Comparison of ENCODE assay signal across 8 cellular contexts in genomic region chr1:26697978-26698849, GRCh38. TPM values are rescaled to one million over a fixed set of nuclear protein-coding genes. Genes with fewer than 3 reads are reported as not detected.
DNase-seq lines count a peak whose midpoint lies in the region; ATAC-seq and TF ChIP-seq lines count a peak whose summit lies in the region.

No MANE protein-coding gene starts in this region.

- no peaks in the 10 kb centered on the region for H3K36me3 ChIP-seq in upper lobe of left lung

- peaks cover 11% of the 10 kb centered on the region for H3K36me3 Mint-ChIP-seq in activated CD4-positive, alpha-beta T cell treated with anti-CD3 and anti-CD28 coated beads, Interleukin-2, amount 10 ng/mL, durations not matched to agents 24 days and 14 days (ENCODE audit: low read depth)

- whole genome bisulfite sequencing in upper lobe of left lung, 2 donors, result 0 to 1% methylated on average over 7 to 8 of the region's 8 CpGs

- DNase-seq in Caki2 (ENCODE audit: low read depth) (peak; percentile 80), HFF-Myc (ENCODE audit: extremely low read depth, low read depth) (peak; percentile 85), NCI-H510A treated with DMSO at 0.1 percent for 48 hours (lab: John Stamatoyannopoulos, UW) (peak; percentile 91), epithelial cell of esophagus (ENCODE audit: low read depth) (peak; percentile 97), midbrain (lab: John Stamatoyannopoulos, UW) (peak; percentile 79), upper lobe of left lung (peak; percentile 59 to 68)
- peak; percentile 83 for DNase-seq in activated CD4-positive, alpha-beta T cell treated with anti-CD3 and anti-CD28 coated beads, Interleukin-2, amount 10 ng/mL, durations not matched to agents 24 days and 14 days

- intact Hi-C loops in activated CD4-positive, alpha-beta T cell treated with anti-CD3 and anti-CD28 coated beads, Interleukin-2, amount 10 ng/mL, durations not matched to agents 24 days and 14 days (cut with micrococcal nuclease), result loop anchor here (1.0 kb wide), 1 partner anchor 46 kb away; no protein-coding TSS in a partner anchor

- H3K9me3 ChIP-seq in upper lobe of left lung, result no peaks in the 10 kb centered on the region

- peak in 2 of 4 donors; percentile 52 to 69 for TF ChIP-seq POLR2A in upper lobe of left lung (IDR thresholded peaks at IDR 0.05)

- no peak for TF ChIP-seq EP300 in upper lobe of left lung (IDR thresholded peaks at IDR 0.05)

- H3K4me1 Mint-ChIP-seq in activated CD4-positive, alpha-beta T cell treated with anti-CD3 and anti-CD28 coated beads, Interleukin-2, amount 10 ng/mL, durations not matched to agents 24 days and 14 days, result peaks cover 17% of the 10 kb centered on the region

- ATAC-seq in upper lobe of left lung (ENCODE audit: low FRiP score in 2 of 2) (peak; percentile 64 to 65), GM18498 (IDR thresholded peaks at IDR 0.05; ENCODE audit: unreplicated experiment) (no peak)

- TF ChIP-seq CTCF in HFF-Myc (IDR thresholded peaks at IDR 0.05; ENCODE audit: low read depth, low read length, missing control alignments), result no peak
- TF ChIP-seq CTCF in epithelial cell of esophagus (IDR thresholded peaks at IDR 0.05; ENCODE audit: insufficient read depth, low read depth, low read length, missing control alignments), result no peak
- TF ChIP-seq CTCF in upper lobe of left lung (IDR thresholded peaks at IDR 0.05), result no peak

- H3K27ac ChIP-seq in upper lobe of left lung, result peak overlapping the region; percentile 96 to 100 (median 97)

- H3K9me3 Mint-ChIP-seq in activated CD4-positive, alpha-beta T cell treated with anti-CD3 and anti-CD28 coated beads, Interleukin-2, amount 10 ng/mL, durations not matched to agents 24 days and 14 days, result no peaks in the 10 kb centered on the region

- H3K27me3 ChIP-seq in upper lobe of left lung, result peaks cover 0 to 2% (median 0%) of the 10 kb centered on the region in 4 donors

- H3K4me3 Mint-ChIP-seq in activated CD4-positive, alpha-beta T cell treated with anti-CD3 and anti-CD28 coated beads, Interleukin-2, amount 10 ng/mL, durations not matched to agents 24 days and 14 days, result no peak overlapping the region

- in situ Hi-C loops in Caki2 (cut with HindIII; ENCODE audit: low pct_unique_long_range_greater_than_20kb, low sequenced_read_pairs), result no loop called here

- H3K27ac Mint-ChIP-seq in activated CD4-positive, alpha-beta T cell treated with anti-CD3 and anti-CD28 coated beads, Interleukin-2, amount 10 ng/mL, durations not matched to agents 24 days and 14 days, result no peak overlapping the region

- H3K4me1 ChIP-seq in upper lobe of left lung, result peaks cover 65 to 71% (median 68%) of the 10 kb centered on the region in 4 donors

- H3K4me3 ChIP-seq in HFF-Myc (replicated peaks; ENCODE audit: low read depth, low read length), result peak overlapping the region; percentile 73
- H3K4me3 ChIP-seq in epithelial cell of esophagus (ENCODE audit: low read length), result peak overlapping the region; percentile 67
- peak overlapping the region; percentile 68 to 95 (median 90) for H3K4me3 ChIP-seq in upper lobe of left lung

- H3K27me3 Mint-ChIP-seq in activated CD4-positive, alpha-beta T cell treated with anti-CD3 and anti-CD28 coated beads, Interleukin-2, amount 10 ng/mL, durations not matched to agents 24 days and 14 days, result no peaks in the 10 kb centered on the region

RNA-seq across cellular contexts. Expression of gene ARID1A, which starts 2.4 kb away (rescaled TPM):
- total RNA-seq in Caki2 (2014; rRNA removed; shearing (Covaris generic); ENCODE audit: low replicate concordance), result 8.4 and 9.5 TPM in 2 replicates
- 111 and 117 TPM in 2 replicates for total RNA-seq in activated CD4-positive, alpha-beta T cell treated with anti-CD3 and anti-CD28 coated beads, Interleukin-2, amount 10 ng/mL, durations not matched to agents 24 days and 14 days
- total RNA-seq in upper lobe of left lung, result 100 to 1,000 TPM in 1 of 6 donors, 10 to 100 TPM in 5; 61.3 to 102 (median 70.5) TPM
